Comparison of ENCODE assay signal across 1 cellular context in genomic region chr10:86506499-86506898, GRCh38.
TF ChIP-seq lines count a peak whose summit lies in the region.

No MANE protein-coding gene starts in this region.

TF ChIP-seq in GM23338, 12 proteins besides CTCF, POLR2A, EP300 and RAD21 (continued from another document):
- no peak for TF ChIP-seq REST (IDR thresholded peaks at IDR 0.05; ENCODE audit: unreplicated experiment)
- TF ChIP-seq CREB1 (CRISPR knock-in tag; IDR thresholded peaks at IDR 0.05; ENCODE audit: low read depth): no peak
- TF ChIP-seq ZNF331 (CRISPR knock-in tag; IDR thresholded peaks at IDR 0.05; ENCODE audit: low read depth): no peak
- no peak for TF ChIP-seq EZH2phosphoT487 (IDR thresholded peaks at IDR 0.05; ENCODE audit: unreplicated experiment)
- TF ChIP-seq ZNF114 (CRISPR knock-in tag; IDR thresholded peaks at IDR 0.05): no peak
- no peak for TF ChIP-seq ZNF462 (CRISPR knock-in tag; IDR thresholded peaks at IDR 0.05)
- TF ChIP-seq ETS1 (IDR thresholded peaks at IDR 0.05): no peak
- TF ChIP-seq NANOG (IDR thresholded peaks at IDR 0.05; ENCODE audit: borderline replicate concordance): no peak
- no peak for TF ChIP-seq POLR2AphosphoS5 (IDR thresholded peaks at IDR 0.05; ENCODE audit: low read depth)
- no peak for TF ChIP-seq EZH2 (IDR thresholded peaks at IDR 0.05; ENCODE audit: low read depth, unreplicated experiment)
TF ChIP-seq in GM23338: peak in this region for 0.
